In the genomic region with DNA sequence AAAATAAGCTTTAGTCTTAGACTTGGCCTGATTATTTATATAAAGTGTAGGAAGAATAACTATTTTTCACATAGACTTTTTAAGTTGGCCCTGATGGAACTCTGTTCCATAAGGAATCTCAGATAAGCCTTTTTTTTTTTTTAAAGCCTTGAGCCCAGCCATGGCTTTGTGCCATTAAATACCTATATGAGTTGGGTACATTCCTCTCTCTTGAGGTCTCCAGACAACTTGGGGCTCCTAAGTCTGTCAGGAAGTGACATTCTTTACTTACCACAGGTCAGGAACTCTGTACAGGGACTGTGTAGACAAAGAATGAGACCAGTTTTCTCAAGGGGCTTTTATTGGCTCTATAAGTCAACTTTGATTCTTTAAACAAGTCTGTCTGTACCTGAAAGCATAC, we compare ENCODE assay signal across 21 cellular contexts. TPM values are rescaled to one million over a fixed set of nuclear protein-coding genes. Genes with fewer than 3 reads are reported as not detected.
"Had no signal": no experiment of that assay in that cellular context is flagged by ENCODE, and none has a peak within 500 bp of the region (broad histone marks: within the 10 kb centered on the region; RNA-seq: fewer than 3 reads in every experiment).

No MANE protein-coding gene starts in this region.

- H3K36me3 ChIP-seq: left ventricle myocardium inferior, neutrophil, right atrium auricular region, tibial nerve, uterus, WERI-Rb-1 had no signal

- H3K4me1 ChIP-seq: right atrium auricular region had no signal

- H3K27ac Mint-ChIP-seq: activated naive CD4-positive, alpha-beta T cell treated with anti-CD3 and anti-CD28 coated beads, Interleukin-2, amount 10 ng/mL, durations not matched to agents 7 days and 5 days; activated T-helper 2 cell treated with anti-CD3 and anti-CD28 coated beads, Interferon-gamma antibody, Interleukin-2, Interleukin-4, amounts not matched to agents 10 μg/mL and 5 μg/mL and 100 μg/mL, durations not matched to agents 14 hours and 24 hours and 36 hours; endodermal cell; memory B cell; naive thymus-derived CD8-positive, alpha-beta T cell had no signal

- DNase-seq: activated CD4-positive, alpha-beta T cell treated with anti-CD3 and anti-CD28 coated beads, Interleukin-2, amount 50 U/mL, for 48 hours; activated naive CD4-positive, alpha-beta T cell treated with anti-CD3 and anti-CD28 coated beads, Interleukin-2, amount 10 ng/mL, durations not matched to agents 7 days and 5 days; body of pancreas; dorsolateral prefrontal cortex; endodermal cell; hippocampal formation; kidney; left ventricle myocardium inferior; naive thymus-derived CD8-positive, alpha-beta T cell; stimulated activated CD4-positive, alpha-beta T cell treated with anti-CD3 and anti-CD28 coated beads, Interleukin-4, amount 100 ng/mL, for 24 hours; stimulated activated naive CD4-positive, alpha-beta T cell; T-helper 1 cell; T1000; uterus; WERI-Rb-1 had no signal

- H3K36me3 Mint-ChIP-seq: activated naive CD4-positive, alpha-beta T cell treated with anti-CD3 and anti-CD28 coated beads, Interleukin-2, amount 10 ng/mL, durations not matched to agents 7 days and 5 days; memory B cell; naive thymus-derived CD8-positive, alpha-beta T cell had no signal

- H3K4me1 Mint-ChIP-seq: activated naive CD4-positive, alpha-beta T cell treated with anti-CD3 and anti-CD28 coated beads, Interleukin-2, amount 10 ng/mL, durations not matched to agents 7 days and 5 days; memory B cell; naive thymus-derived CD8-positive, alpha-beta T cell had no signal

- H3K27me3 ChIP-seq: body of pancreas, dorsolateral prefrontal cortex, neutrophil, right atrium auricular region, tibial nerve, uterus had no signal

- H3K9me3 ChIP-seq: body of pancreas, left ventricle myocardium inferior, neutrophil, right atrium auricular region, tibial nerve, uterus had no signal

- H3K27ac ChIP-seq: body of pancreas, dorsolateral prefrontal cortex, left ventricle myocardium inferior, neutrophil, right atrium auricular region, skin epidermis, tibial nerve, uterus, WERI-Rb-1 had no signal

- H3K4me3 ChIP-seq: body of pancreas, dorsolateral prefrontal cortex, left ventricle myocardium inferior, right atrium auricular region, skin epidermis, tibial nerve, uterus had no signal

- ATAC-seq: body of pancreas; naive thymus-derived CD8-positive, alpha-beta T cell had no signal

- H3K27me3 Mint-ChIP-seq: activated naive CD4-positive, alpha-beta T cell treated with anti-CD3 and anti-CD28 coated beads, Interleukin-2, amount 10 ng/mL, durations not matched to agents 7 days and 5 days had no signal

- H3K4me3 Mint-ChIP-seq: activated naive CD4-positive, alpha-beta T cell treated with anti-CD3 and anti-CD28 coated beads, Interleukin-2, amount 10 ng/mL, durations not matched to agents 7 days and 5 days; endodermal cell; memory B cell; naive thymus-derived CD8-positive, alpha-beta T cell had no signal

- H3K9me3 Mint-ChIP-seq: activated T-helper 2 cell treated with anti-CD3 and anti-CD28 coated beads, Interferon-gamma antibody, Interleukin-2, Interleukin-4, amounts not matched to agents 10 μg/mL and 5 μg/mL and 100 μg/mL, durations not matched to agents 14 hours and 24 hours and 36 hours; memory B cell had no signal

RNA-seq across cellular contexts. Expression of a gene that starts 27.1 kb away (rescaled TPM):
- total RNA-seq: activated T-helper 2 cell treated with anti-CD3 and anti-CD28 coated beads, Interferon-gamma antibody, Interleukin-2, Interleukin-4, amounts not matched to agents 10 μg/mL and 5 μg/mL and 100 μg/mL, durations not matched to agents 14 hours and 24 hours and 36 hours; naive thymus-derived CD8-positive, alpha-beta T cell had no signal
- polyA plus RNA-seq: naive thymus-derived CD8-positive, alpha-beta T cell had no signal
